In the genomic region with DNA sequence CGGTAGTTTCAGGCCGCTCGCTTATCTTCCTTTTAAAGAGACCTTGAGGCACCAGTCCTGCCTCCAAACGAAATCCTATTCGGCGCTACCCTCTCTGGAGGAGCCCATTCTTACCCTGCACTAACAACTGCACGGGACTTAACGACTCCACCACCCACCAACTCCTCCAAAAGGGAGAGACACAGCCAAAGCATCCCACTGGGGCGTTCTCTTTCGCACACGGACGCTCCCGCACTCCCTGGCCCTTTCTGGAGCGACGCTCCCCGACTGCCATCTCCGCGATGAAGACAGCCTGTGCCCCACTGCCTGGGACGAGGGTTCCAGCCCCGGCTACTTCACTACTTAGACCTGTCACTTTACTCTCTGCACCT, we compare ENCODE assay signal across 1 cellular context.
TF ChIP-seq lines count a peak whose summit lies in the region.

No MANE protein-coding gene starts in this region.

TF ChIP-seq in GM23338, 12 proteins besides CTCF, POLR2A, EP300 and RAD21 (continued from another document):
- TF ChIP-seq, protein P1, sequence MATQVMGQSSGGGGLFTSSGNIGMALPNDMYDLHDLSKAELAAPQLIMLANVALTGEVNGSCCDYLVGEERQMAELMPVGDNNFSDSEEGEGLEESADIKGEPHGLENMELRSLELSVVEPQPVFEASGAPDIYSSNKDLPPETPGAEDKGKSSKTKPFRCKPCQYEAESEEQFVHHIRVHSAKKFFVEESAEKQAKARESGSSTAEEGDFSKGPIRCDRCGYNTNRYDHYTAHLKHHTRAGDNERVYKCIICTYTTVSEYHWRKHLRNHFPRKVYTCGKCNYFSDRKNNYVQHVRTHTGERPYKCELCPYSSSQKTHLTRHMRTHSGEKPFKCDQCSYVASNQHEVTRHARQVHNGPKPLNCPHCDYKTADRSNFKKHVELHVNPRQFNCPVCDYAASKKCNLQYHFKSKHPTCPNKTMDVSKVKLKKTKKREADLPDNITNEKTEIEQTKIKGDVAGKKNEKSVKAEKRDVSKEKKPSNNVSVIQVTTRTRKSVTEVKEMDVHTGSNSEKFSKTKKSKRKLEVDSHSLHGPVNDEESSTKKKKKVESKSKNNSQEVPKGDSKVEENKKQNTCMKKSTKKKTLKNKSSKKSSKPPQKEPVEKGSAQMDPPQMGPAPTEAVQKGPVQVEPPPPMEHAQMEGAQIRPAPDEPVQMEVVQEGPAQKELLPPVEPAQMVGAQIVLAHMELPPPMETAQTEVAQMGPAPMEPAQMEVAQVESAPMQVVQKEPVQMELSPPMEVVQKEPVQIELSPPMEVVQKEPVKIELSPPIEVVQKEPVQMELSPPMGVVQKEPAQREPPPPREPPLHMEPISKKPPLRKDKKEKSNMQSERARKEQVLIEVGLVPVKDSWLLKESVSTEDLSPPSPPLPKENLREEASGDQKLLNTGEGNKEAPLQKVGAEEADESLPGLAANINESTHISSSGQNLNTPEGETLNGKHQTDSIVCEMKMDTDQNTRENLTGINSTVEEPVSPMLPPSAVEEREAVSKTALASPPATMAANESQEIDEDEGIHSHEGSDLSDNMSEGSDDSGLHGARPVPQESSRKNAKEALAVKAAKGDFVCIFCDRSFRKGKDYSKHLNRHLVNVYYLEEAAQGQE (IDR thresholded peaks at IDR 0.05; ENCODE audit: unreplicated experiment), result no peak
- TF ChIP-seq EZH2phosphoT487 (IDR thresholded peaks at IDR 0.05; ENCODE audit: unreplicated experiment), result no peak
- no peak for TF ChIP-seq EZH2 (IDR thresholded peaks at IDR 0.05; ENCODE audit: low read depth, unreplicated experiment)
- no peak for TF ChIP-seq ZNF114 (CRISPR knock-in tag; IDR thresholded peaks at IDR 0.05)
- TF ChIP-seq, protein P2, sequence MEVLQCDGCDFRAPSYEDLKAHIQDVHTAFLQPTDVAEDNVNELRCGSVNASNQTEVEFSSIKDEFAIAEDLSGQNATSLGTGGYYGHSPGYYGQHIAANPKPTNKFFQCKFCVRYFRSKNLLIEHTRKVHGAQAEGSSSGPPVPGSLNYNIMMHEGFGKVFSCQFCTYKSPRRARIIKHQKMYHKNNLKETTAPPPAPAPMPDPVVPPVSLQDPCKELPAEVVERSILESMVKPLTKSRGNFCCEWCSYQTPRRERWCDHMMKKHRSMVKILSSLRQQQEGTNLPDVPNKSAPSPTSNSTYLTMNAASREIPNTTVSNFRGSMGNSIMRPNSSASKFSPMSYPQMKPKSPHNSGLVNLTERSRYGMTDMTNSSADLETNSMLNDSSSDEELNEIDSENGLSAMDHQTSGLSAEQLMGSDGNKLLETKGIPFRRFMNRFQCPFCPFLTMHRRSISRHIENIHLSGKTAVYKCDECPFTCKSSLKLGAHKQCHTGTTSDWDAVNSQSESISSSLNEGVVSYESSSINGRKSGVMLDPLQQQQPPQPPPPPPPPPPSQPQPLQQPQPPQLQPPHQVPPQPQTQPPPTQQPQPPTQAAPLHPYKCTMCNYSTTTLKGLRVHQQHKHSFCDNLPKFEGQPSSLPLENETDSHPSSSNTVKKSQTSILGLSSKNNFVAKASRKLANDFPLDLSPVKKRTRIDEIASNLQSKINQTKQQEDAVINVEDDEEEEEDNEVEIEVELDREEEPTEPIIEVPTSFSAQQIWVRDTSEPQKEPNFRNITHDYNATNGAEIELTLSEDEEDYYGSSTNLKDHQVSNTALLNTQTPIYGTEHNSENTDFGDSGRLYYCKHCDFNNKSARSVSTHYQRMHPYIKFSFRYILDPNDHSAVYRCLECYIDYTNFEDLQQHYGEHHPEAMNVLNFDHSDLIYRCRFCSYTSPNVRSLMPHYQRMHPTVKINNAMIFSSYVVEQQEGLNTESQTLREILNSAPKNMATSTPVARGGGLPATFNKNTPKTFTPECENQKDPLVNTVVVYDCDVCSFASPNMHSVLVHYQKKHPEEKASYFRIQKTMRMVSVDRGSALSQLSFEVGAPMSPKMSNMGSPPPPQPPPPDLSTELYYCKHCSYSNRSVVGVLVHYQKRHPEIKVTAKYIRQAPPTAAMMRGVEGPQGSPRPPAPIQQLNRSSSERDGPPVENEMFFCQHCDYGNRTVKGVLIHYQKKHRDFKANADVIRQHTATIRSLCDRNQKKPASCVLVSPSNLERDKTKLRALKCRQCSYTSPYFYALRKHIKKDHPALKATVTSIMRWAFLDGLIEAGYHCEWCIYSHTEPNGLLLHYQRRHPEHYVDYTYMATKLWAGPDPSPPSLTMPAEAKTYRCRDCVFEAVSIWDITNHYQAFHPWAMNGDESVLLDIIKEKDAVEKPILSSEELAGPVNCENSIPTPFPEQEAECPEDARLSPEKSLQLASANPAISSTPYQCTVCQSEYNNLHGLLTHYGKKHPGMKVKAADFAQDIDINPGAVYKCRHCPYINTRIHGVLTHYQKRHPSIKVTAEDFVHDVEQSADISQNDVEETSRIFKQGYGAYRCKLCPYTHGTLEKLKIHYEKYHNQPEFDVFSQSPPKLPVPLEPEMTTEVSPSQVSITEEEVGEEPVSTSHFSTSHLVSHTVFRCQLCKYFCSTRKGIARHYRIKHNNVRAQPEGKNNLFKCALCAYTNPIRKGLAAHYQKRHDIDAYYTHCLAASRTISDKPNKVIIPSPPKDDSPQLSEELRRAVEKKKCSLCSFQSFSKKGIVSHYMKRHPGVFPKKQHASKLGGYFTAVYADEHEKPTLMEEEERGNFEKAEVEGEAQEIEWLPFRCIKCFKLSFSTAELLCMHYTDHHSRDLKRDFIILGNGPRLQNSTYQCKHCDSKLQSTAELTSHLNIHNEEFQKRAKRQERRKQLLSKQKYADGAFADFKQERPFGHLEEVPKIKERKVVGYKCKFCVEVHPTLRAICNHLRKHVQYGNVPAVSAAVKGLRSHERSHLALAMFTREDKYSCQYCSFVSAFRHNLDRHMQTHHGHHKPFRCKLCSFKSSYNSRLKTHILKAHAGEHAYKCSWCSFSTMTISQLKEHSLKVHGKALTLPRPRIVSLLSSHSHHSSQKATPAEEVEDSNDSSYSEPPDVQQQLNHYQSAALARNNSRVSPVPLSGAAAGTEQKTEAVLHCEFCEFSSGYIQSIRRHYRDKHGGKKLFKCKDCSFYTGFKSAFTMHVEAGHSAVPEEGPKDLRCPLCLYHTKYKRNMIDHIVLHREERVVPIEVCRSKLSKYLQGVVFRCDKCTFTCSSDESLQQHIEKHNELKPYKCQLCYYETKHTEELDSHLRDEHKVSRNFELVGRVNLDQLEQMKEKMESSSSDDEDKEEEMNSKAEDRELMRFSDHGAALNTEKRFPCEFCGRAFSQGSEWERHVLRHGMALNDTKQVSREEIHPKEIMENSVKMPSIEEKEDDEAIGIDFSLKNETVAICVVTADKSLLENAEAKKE (CRISPR knock-in tag; IDR thresholded peaks at IDR 0.05), result no peak
